Comparison of ENCODE assay signal across 13 cellular contexts in the genomic region with DNA sequence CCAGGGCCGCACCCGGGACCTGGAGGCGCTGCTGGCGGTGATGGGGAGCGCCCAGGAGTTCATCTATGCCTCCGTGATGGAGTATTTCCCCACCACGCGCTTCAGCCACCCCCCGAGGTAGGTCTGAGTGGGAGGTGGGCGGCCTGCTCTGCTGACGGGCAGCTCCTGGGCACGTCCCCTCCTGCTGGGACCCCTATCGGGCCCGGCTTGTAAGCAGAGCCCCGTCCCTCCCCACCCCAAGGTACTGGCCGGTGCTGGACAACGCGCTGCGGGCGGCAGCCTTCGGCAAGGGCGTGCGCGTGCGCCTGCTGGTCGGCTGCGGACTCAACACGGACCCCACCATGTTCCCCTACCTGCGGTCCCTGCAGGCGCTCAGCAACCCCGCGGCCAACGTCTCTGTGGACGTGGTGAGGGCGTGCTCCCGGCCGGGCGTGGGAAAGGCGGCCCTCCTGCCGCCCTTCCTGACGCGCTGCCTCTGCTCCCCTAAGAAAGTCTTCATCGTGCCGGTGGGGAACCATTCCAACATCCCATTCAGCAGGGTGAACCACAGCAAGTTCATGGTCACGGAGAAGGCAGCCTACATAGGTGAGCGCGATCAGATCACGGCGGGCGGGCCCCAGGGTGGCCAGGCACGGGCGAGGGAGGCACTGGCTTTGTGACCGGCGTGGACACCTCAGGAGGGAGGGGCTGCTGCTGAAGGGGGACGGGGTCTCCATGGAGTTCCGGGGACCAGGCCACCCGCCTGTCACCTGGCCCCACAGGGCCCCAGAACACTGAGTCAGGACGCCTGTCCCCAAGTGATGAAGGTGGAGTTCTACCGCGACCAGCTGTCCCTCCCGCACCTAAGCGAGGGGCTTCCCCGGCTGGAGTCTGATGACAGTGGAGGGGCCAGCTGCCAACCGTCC. TPM values are rescaled to one million over a fixed set of nuclear protein-coding genes. Genes with fewer than 3 reads are reported as not detected.
DNase-seq lines count a peak whose midpoint lies in the region; FAIRE-seq and TF ChIP-seq lines count a peak whose summit lies in the region.
"Had no signal": no experiment of that assay in that cellular context is flagged by ENCODE, and none has a peak within 500 bp of the region (broad histone marks: within the 10 kb centered on the region; RNA-seq: fewer than 3 reads in every experiment).

No MANE protein-coding gene starts in this region.

- H3K4ac ChIP-seq in H9 (ENCODE audit: low read depth, low read length), result no peak overlapping the region

- no peak overlapping the region for H3K9ac ChIP-seq in H9 (ENCODE audit: extremely low read depth, insufficient read length, low read length)

- peaks cover 77% of the 10 kb centered on the region for H3K27me3 Mint-ChIP-seq in H9 (ENCODE audit: low read depth)
- no peaks in the 10 kb centered on the region for H3K27me3 Mint-ChIP-seq in osteocyte (ENCODE audit: unreplicated experiment)

- no peak for FAIRE-seq in GM12891 (lab: Jason Lieb, UNC)

- H4K20me1 ChIP-seq in H9 (ENCODE audit: control insufficient read depth, insufficient read depth, insufficient read length), result no peaks in the 10 kb centered on the region

- H3K9me3 ChIP-seq in H9 (ENCODE audit: control insufficient read depth, low read depth, low read length), result no peaks in the 10 kb centered on the region

- H2AFZ ChIP-seq in ACC112 (ENCODE audit: low read length, unreplicated experiment) (peak overlapping the region; percentile 86), H9 (ENCODE audit: low read length) (no peak overlapping the region)

- no peak overlapping the region for H4K8ac ChIP-seq in H9 (replicated peaks; ENCODE audit: insufficient read length, low read depth, low read length)

- no peak overlapping the region for H3T11ph ChIP-seq in H9 (ENCODE audit: low read length)

- TF ChIP-seq CTCF in H9 (conservative IDR thresholded peaks at IDR 0.05) (no peak), fibroblast of villous mesenchyme (IDR thresholded peaks at IDR 0.05; ENCODE audit: insufficient read depth, low read depth, low read length) (no peak), osteocyte (IDR thresholded peaks at IDR 0.05) (no peak)

- H3K4me1 ChIP-seq in ACC112 (ENCODE audit: control insufficient read depth, insufficient read depth, low read length, unreplicated experiment) (peaks cover 2% of the 10 kb centered on the region), H9 (ENCODE audit: insufficient read depth, low read length) (no peaks in the 10 kb centered on the region)

- no peak overlapping the region for H2BK120ac ChIP-seq in H9 (ENCODE audit: low read depth, low read length, poor library complexity, severe bottlenecking)

- H3K27ac Mint-ChIP-seq in H9, result no peak overlapping the region
- H3K27ac Mint-ChIP-seq in osteocyte (ENCODE audit: unreplicated experiment), result no peak overlapping the region

- H3K27me3 ChIP-seq in ACC112 (ENCODE audit: insufficient read depth, low read length) (peaks cover 10% of the 10 kb centered on the region), H9 (ENCODE audit: insufficient read depth, low read length) (peaks cover 30% of the 10 kb centered on the region; the same call in 1 of the 2 replicates)

- no peak overlapping the region for H3K23ac ChIP-seq in H9 (ENCODE audit: insufficient read length, low read depth, low read length)

- H3K4me2 ChIP-seq in H9 (ENCODE audit: insufficient read depth, insufficient read length, low read length), result peak overlapping the region; percentile 45

- no peak overlapping the region for H2BK15ac ChIP-seq in H9 (ENCODE audit: low read depth, low read length)

- H2AK5ac ChIP-seq in H9 (ENCODE audit: insufficient read length, low read length), result no peak overlapping the region

- no peak overlapping the region for H2BK5ac ChIP-seq in H9 (ENCODE audit: insufficient read length, low read length)

- H3K18ac ChIP-seq in H9 (ENCODE audit: insufficient read length, low read depth, low read length), result no peak overlapping the region

- WGBS in H9 (ENCODE audit: extremely low coverage, insufficient read length, low lambda C conversion rate), result no CpG with 5 or more reads among the region's 64 CpGs

- no peak overlapping the region for H3K56ac ChIP-seq in H9 (ENCODE audit: insufficient read length, low read depth, low read length)

- H3K23me2 ChIP-seq in H9 (ENCODE audit: insufficient read length, low read depth, low read length, poor library complexity, severe bottlenecking), result no peaks in the 10 kb centered on the region

- no peak overlapping the region for H4K5ac ChIP-seq in H9 (ENCODE audit: insufficient read length, low read depth, low read length)

- H3K36me3 ChIP-seq in ACC112 (ENCODE audit: insufficient read depth, low read length), result no peaks in the 10 kb centered on the region

- no peak for TF ChIP-seq POLR2A in GM12891 (IDR thresholded peaks at IDR 0.05; ENCODE audit: low read depth, low read length)

- H3K9me3 Mint-ChIP-seq in H9 (no peaks in the 10 kb centered on the region; a peak in 1 of 5 replicates), osteocyte (ENCODE audit: unreplicated experiment) (no peaks in the 10 kb centered on the region)

- H2BK12ac ChIP-seq in H9 (ENCODE audit: insufficient read length, low read depth, low read length), result no peak overlapping the region

- H3K36me3 Mint-ChIP-seq in H9 (ENCODE audit: insufficient read depth in 1 of 3, low read depth in 3 of 3), result no peaks in the 10 kb centered on the region
- H3K36me3 Mint-ChIP-seq in osteocyte (ENCODE audit: unreplicated experiment), result no peaks in the 10 kb centered on the region

- peak overlapping the region; percentile 33 to 71; a peak in 3 of 5 replicates for H3K4me3 Mint-ChIP-seq in H9
- peak overlapping the region; percentile 22 for H3K4me3 Mint-ChIP-seq in osteocyte (ENCODE audit: unreplicated experiment)

- H3K4me1 Mint-ChIP-seq in H9 (peaks cover 2 to 12% of the 10 kb centered on the region in 2 experiments; a peak in 3 of 4 replicates), osteocyte (ENCODE audit: unreplicated experiment) (peaks cover 6% of the 10 kb centered on the region)

- H3K4me3 ChIP-seq in ACC112 (ENCODE audit: low read depth, low read length) (peak overlapping the region; percentile 80), fibroblast of villous mesenchyme (ENCODE audit: low read depth, low read length) (peak overlapping the region; percentile 60)

- no peak overlapping the region for H4K91ac ChIP-seq in H9 (ENCODE audit: insufficient read length, low read depth, low read length)

- no peak overlapping the region for H2BK20ac ChIP-seq in H9 (ENCODE audit: low read depth, low read length, poor library complexity, severe bottlenecking)

- DNase-seq in H9, result peak; percentile 46
- no peak for DNase-seq in fibroblast of villous mesenchyme (ENCODE audit: low read depth)
- no peak for DNase-seq in osteocyte (ENCODE audit: extremely low spot score, unreplicated experiment)
- DNase-seq in NCI-H1105 (lab: John Stamatoyannopoulos, UW), result no peak
- DNase-seq in GM12891 (ENCODE audit: insufficient read length, low spot score), result no peak
- no peak for DNase-seq in C1 segment of cervical spinal cord (lab: John Stamatoyannopoulos, UW)
- DNase-seq in activated effector memory CD4-positive, alpha-beta T cell treated with anti-CD3 and anti-CD28 coated beads, Interleukin-2, amount 50 U/mL, for 16 hours, result no peak
- DNase-seq: activated T-cell treated with anti-CD3 and anti-CD28 coated beads for 4 hours; NCI-H2171; stimulated activated CD4-positive, alpha-beta T cell treated with anti-CD3 and anti-CD28 coated beads, Interleukin-15, amount 100 ng/mL, for 24 hours had no signal

- no peaks in the 10 kb centered on the region for H3K79me2 ChIP-seq in ACC112 (ENCODE audit: control insufficient read depth, insufficient read depth, low read length, unreplicated experiment)
- H3K79me2 ChIP-seq in H9 (ENCODE audit: insufficient read depth, low read length), result no peaks in the 10 kb centered on the region

- H3K27ac ChIP-seq in ACC112 (ENCODE audit: low read depth, low read length), result no peak overlapping the region
- no peak overlapping the region for H3K27ac ChIP-seq in H9 (ENCODE audit: insufficient read length, low read depth, low read length)
- H3K27ac ChIP-seq: HL-60 had no signal

- H3K79me1 ChIP-seq in H9 (ENCODE audit: insufficient read depth, low read depth, low read length, poor library complexity, severe bottlenecking), result no peaks in the 10 kb centered on the region

- H3K14ac ChIP-seq in H9 (ENCODE audit: insufficient read depth, low read length), result no peak overlapping the region; the same call in 1 of the 2 replicates

TF ChIP-seq in GM12891, 5 proteins besides CTCF, POLR2A, EP300 and RAD21:
- TF ChIP-seq POLR2AphosphoS5 (IDR thresholded peaks at IDR 0.05; ENCODE audit: low read depth, low read length) (no peak), SPI1 (IDR thresholded peaks at IDR 0.05; ENCODE audit: low read depth, low read length) (no peak), POU2F2 (IDR thresholded peaks at IDR 0.05; ENCODE audit: low read depth, low read length) (no peak), PAX5 (IDR thresholded peaks at IDR 0.05; ENCODE audit: insufficient read depth, low read length, severe bottlenecking) (no peak), TAF1 (IDR thresholded peaks at IDR 0.05; ENCODE audit: low read depth, low read length) (no peak)

RNA-seq across cellular contexts. Expression of a gene that starts 7.3 kb away (rescaled TPM):
- not detected in 2 replicates for total RNA-seq in H9 (2021)
- under 0.01 TPM in 1 of 2 replicates, not detected in the other for total RNA-seq in fibroblast of villous mesenchyme
- 0.05 and 0.18 TPM in 2 replicates for total RNA-seq in osteocyte
- 22.8 TPM for polyA plus RNA-seq in GM12891 (2012; ENCODE audit: low read depth, missing spikeins)
- total RNA-seq: SK-MEL-5 had no signal

RNA-seq across cellular contexts. Expression of a gene that starts 46.2 kb away (rescaled TPM):
- total RNA-seq in H9 (2021) (2.3 and 2.8 TPM in 2 replicates), fibroblast of villous mesenchyme (32.2 and 32.4 TPM in 2 replicates), osteocyte (145 and 183 TPM in 2 replicates)
- 0.09 TPM for polyA plus RNA-seq in GM12891 (2012; ENCODE audit: low read depth, missing spikeins)

RNA-seq across cellular contexts. Expression of a gene that starts 53.6 kb away (rescaled TPM):
- total RNA-seq in H9 (2021) (2.4 and 3.0 TPM in 2 replicates), fibroblast of villous mesenchyme (5.8 and 6.9 TPM in 2 replicates), osteocyte (7.5 and 7.7 TPM in 2 replicates)
- polyA plus RNA-seq in GM12891 (2012; ENCODE audit: low read depth, missing spikeins), result 3.0 TPM
